In genomic region chr17:4513113-4514032, GRCh38 we compare ENCODE assay signal across 25 cellular contexts. TPM values are rescaled to one million over a fixed set of nuclear protein-coding genes. Genes with fewer than 3 reads are reported as not detected.
DNase-seq lines count a peak whose midpoint lies in the region; ATAC-seq and TF ChIP-seq lines count a peak whose summit lies in the region.
"Had no signal": no experiment of that assay in that cellular context is flagged by ENCODE, and none has a peak within 500 bp of the region (broad histone marks: within the 10 kb centered on the region; RNA-seq: fewer than 3 reads in every experiment).

No MANE protein-coding gene starts in this region.

- H3K9me3 Mint-ChIP-seq in central memory CD8-positive, alpha-beta T cell = no peaks in the 10 kb centered on the region
- H3K9me3 Mint-ChIP-seq in mesothelial cell of epicardium = no peaks in the 10 kb centered on the region
- H3K9me3 Mint-ChIP-seq: activated CD4-positive, alpha-beta memory T cell treated with anti-CD3 and anti-CD28 coated beads, Interleukin-2, amount 10 ng/mL, durations not matched to agents 7 days and 5 days; activated T-cell treated with anti-CD3 and anti-CD28 coated beads, Interleukin-2, amount 50 U/mL, for 72 hours; effector memory CD8-positive, alpha-beta T cell; neural crest cell had no signal

- H3K36me3 Mint-ChIP-seq in central memory CD8-positive, alpha-beta T cell (ENCODE audit: insufficient read depth) = no peaks in the 10 kb centered on the region
- peaks cover 1% of the 10 kb centered on the region for H3K36me3 Mint-ChIP-seq in mesothelial cell of epicardium

- H3K27me3 ChIP-seq in HUES64 (ENCODE audit: insufficient read depth, low read length) (no peaks in the 10 kb centered on the region), suprapubic skin (no peaks in the 10 kb centered on the region)
- H3K27me3 ChIP-seq: Peyer's patch, right atrium auricular region had no signal

- H3K4me1 ChIP-seq in HUES64 (ENCODE audit: insufficient read depth, low read length) = peaks cover 7% of the 10 kb centered on the region; the same call in 1 of the 2 replicates
- peaks cover 44% of the 10 kb centered on the region for H3K4me1 ChIP-seq in suprapubic skin

- H3K4me3 ChIP-seq in HUES64 (ENCODE audit: low read length) (no peak overlapping the region), suprapubic skin (no peak overlapping the region)
- H3K4me3 ChIP-seq: Peyer's patch, right atrium auricular region, thoracic aorta had no signal

- H3K4me1 Mint-ChIP-seq in central memory CD8-positive, alpha-beta T cell = peaks cover 16% of the 10 kb centered on the region
- H3K4me1 Mint-ChIP-seq in mesothelial cell of epicardium = peaks cover 39% of the 10 kb centered on the region

- no peak for TF ChIP-seq POLR2A in suprapubic skin (IDR thresholded peaks at IDR 0.05)

- H3K9ac ChIP-seq in HUES64 (ENCODE audit: low read depth, low read length) = 0 out of 2 replicates have a peak overlapping the region, but pooled peaks have one; percentile 27

- TF ChIP-seq CTCF in mesothelial cell of epicardium (IDR thresholded peaks at IDR 0.05; ENCODE audit: unreplicated experiment) (no peak), suprapubic skin (IDR thresholded peaks at IDR 0.05) (no peak)

- no peak for ATAC-seq in central memory CD8-positive, alpha-beta T cell (replicated peaks; ENCODE audit: extremely low read depth, poor library complexity, severe bottlenecking)
- ATAC-seq in HG03469 (IDR thresholded peaks at IDR 0.05; ENCODE audit: unreplicated experiment) = no peak
- ATAC-seq in GM18517 (IDR thresholded peaks at IDR 0.05; ENCODE audit: unreplicated experiment) = no peak
- ATAC-seq: activated T-cell treated with anti-CD3 and anti-CD28 coated beads, Interleukin-2, amount 50 U/mL, for 72 hours; effector memory CD8-positive, alpha-beta T cell had no signal

- peak overlapping the region; percentile 48; the same call in 1 of the 2 replicates for H3K27ac ChIP-seq in HUES64 (ENCODE audit: low read depth, low read length)
- peak overlapping the region; percentile 24 for H3K27ac ChIP-seq in suprapubic skin
- H3K27ac ChIP-seq: HL-60 had no signal

- H3K36me3 ChIP-seq in HUES64 (ENCODE audit: insufficient read depth, low read length) (no peaks in the 10 kb centered on the region), suprapubic skin (no peaks in the 10 kb centered on the region)
- H3K36me3 ChIP-seq: Peyer's patch, right atrium auricular region, thoracic aorta had no signal

- H3K27ac Mint-ChIP-seq in central memory CD8-positive, alpha-beta T cell (ENCODE audit: low read depth) = peak overlapping the region; percentile 35
- peak overlapping the region; percentile 98 for H3K27ac Mint-ChIP-seq in mesothelial cell of epicardium
- H3K27ac Mint-ChIP-seq: activated CD4-positive, alpha-beta memory T cell treated with anti-CD3 and anti-CD28 coated beads, Interleukin-2, amount 10 ng/mL, durations not matched to agents 7 days and 5 days; activated T-cell treated with anti-CD3 and anti-CD28 coated beads, Interleukin-2, amount 50 U/mL, for 72 hours; effector memory CD8-positive, alpha-beta T cell had no signal

- no peaks in the 10 kb centered on the region for H3K27me3 Mint-ChIP-seq in central memory CD8-positive, alpha-beta T cell
- H3K27me3 Mint-ChIP-seq in mesothelial cell of epicardium (ENCODE audit: low read depth) = no peaks in the 10 kb centered on the region

- no peak for DNase-seq in central memory CD8-positive, alpha-beta T cell (ENCODE audit: low spot score in 2 of 2)
- DNase-seq in mesothelial cell of epicardium (ENCODE audit: low spot score in 2 of 2, unreplicated experiment in 2 of 2) = peak in 1 of 2 experiments; percentile 45
- no peak for DNase-seq in suprapubic skin (ENCODE audit: low spot score in 2 of 2)
- no peak for DNase-seq in NCI-H82 (lab: John Stamatoyannopoulos, UW)
- DNase-seq in A172 (ENCODE audit: low spot score) = no peak
- DNase-seq: activated CD4-positive, alpha-beta memory T cell treated with anti-CD3 and anti-CD28 coated beads, Interleukin-2, amount 10 ng/mL, durations not matched to agents 7 days and 5 days; activated T-cell treated with anti-CD3 and anti-CD28 coated beads, Interleukin-2, amount 50 U/mL, for 72 hours; DMS153; effector memory CD8-positive, alpha-beta T cell; foreskin melanocyte; KG1; NCI-H1092; NCI-H2107; NCI-H69; Peyer's patch; stimulated activated CD4-positive, alpha-beta T cell treated with anti-CD3 and anti-CD28 coated beads, Interleukin-2, amount 100 ng/mL, for 24 hours had no signal

- WGBS in HUES64 = 91% methylated on average over 24 of the region's 24 CpGs
- 77% methylated on average over 22 of the region's 24 CpGs for WGBS in suprapubic skin

- H3K4me3 Mint-ChIP-seq in central memory CD8-positive, alpha-beta T cell = no peak overlapping the region
- peak overlapping the region; percentile 12 for H3K4me3 Mint-ChIP-seq in mesothelial cell of epicardium
- H3K4me3 Mint-ChIP-seq: activated CD4-positive, alpha-beta memory T cell treated with anti-CD3 and anti-CD28 coated beads, Interleukin-2, amount 10 ng/mL, durations not matched to agents 7 days and 5 days; activated T-cell treated with anti-CD3 and anti-CD28 coated beads, Interleukin-2, amount 50 U/mL, for 72 hours; effector memory CD8-positive, alpha-beta T cell; neural crest cell had no signal

- TF ChIP-seq EP300 in suprapubic skin (IDR thresholded peaks at IDR 0.05) = no peak

- H3K9me3 ChIP-seq in HUES64 (ENCODE audit: insufficient read depth, low read depth, low read length) = no peaks in the 10 kb centered on the region
- H3K9me3 ChIP-seq in suprapubic skin = no peaks in the 10 kb centered on the region
- H3K9me3 ChIP-seq: Peyer's patch, right atrium auricular region, thoracic aorta had no signal

RNA-seq across cellular contexts. Expression of gene SPNS2, which starts 14.7 kb away (rescaled TPM):
- polyA plus RNA-seq in HUES64 (2013, experiment 1 of 2) = 0.55 TPM
- 0.76 TPM for polyA plus RNA-seq in HUES64 (2013, experiment 2 of 2)
- 12.2 to 13.7 TPM (median 13.2 TPM) in 3 replicates for total RNA-seq in mesothelial cell of epicardium
- 10 to 100 TPM; 25.1 to 76.3 (median 49.6) TPM for total RNA-seq in suprapubic skin
- total RNA-seq in A172 (2014; rRNA removed; shearing (Covaris generic)) = 28.3 and 28.5 TPM in 2 replicates
- polyA plus RNA-seq: BJ had no signal

RNA-seq across cellular contexts. Expression of gene MYBBP1A, which starts 41.8 kb away (rescaled TPM):
- polyA plus RNA-seq in HUES64 (2013, experiment 1 of 2) = 72.2 TPM
- 58.4 TPM for polyA plus RNA-seq in HUES64 (2013, experiment 2 of 2)
- 69.5 to 74.6 TPM (median 73.5 TPM) in 3 replicates for total RNA-seq in mesothelial cell of epicardium
- total RNA-seq in suprapubic skin = 100 to 1,000 TPM in 1 of 4 donors, 10 to 100 TPM in 3; 73.4 to 127 (median 83.8) TPM
- 59.0 and 63.5 TPM in 2 replicates for total RNA-seq in A172 (2014; rRNA removed; shearing (Covaris generic))

RNA-seq across cellular contexts. Expression of gene GGT6, which starts 47.0 kb away (rescaled TPM):
- not detected for polyA plus RNA-seq in HUES64 (2013, experiment 1 of 2)
- not detected for polyA plus RNA-seq in HUES64 (2013, experiment 2 of 2)
- total RNA-seq in mesothelial cell of epicardium = 0.09 to 0.27 TPM (median 0.22 TPM) in 3 replicates
- total RNA-seq in suprapubic skin = 100 to 1,000 TPM in 3 of 4 donors, 10 to 100 TPM in 1; 64.6 to 187 (median 134) TPM
- not detected in 2 replicates for total RNA-seq in A172 (2014; rRNA removed; shearing (Covaris generic))
- total RNA-seq: activated CD4-positive, alpha-beta memory T cell treated with anti-CD3 and anti-CD28 coated beads, Interleukin-2, amount 10 ng/mL, durations not matched to agents 7 days and 5 days; activated T-cell treated with anti-CD3 and anti-CD28 coated beads, Interleukin-2, amount 50 U/mL, for 72 hours; lung microvascular endothelial cell; neural crest cell; right atrium auricular region; thoracic aorta had no signal
- polyA plus RNA-seq: BJ had no signal

Comparison
In these comparisons a context has a peak if more than half of its experiments do, and no peak if none do; other contexts are left out.
1. RNA of gene GGT6, which starts 47.0 kb away (total RNA-seq): 64.6 to 187 TPM in suprapubic skin; 0.09 to 0.27 TPM in mesothelial cell of epicardium and not detected in A172; every median in the first group is over 10 times any median in the second.